9 cellular contexts compared by ENCODE assay signal in genomic region chr3:42192334-42193200, GRCh38.
A peak's percentile ranks its signal among the peaks of the same experiment; 100 is the strongest.
DNase-seq lines count a peak whose midpoint lies in the region; ATAC-seq lines count a peak whose summit lies in the region.
"Had no signal": no experiment of that assay in that cellular context is flagged by ENCODE, and none has a peak within 500 bp of the region (broad histone marks: within the 10 kb centered on the region; RNA-seq: fewer than 3 reads in every experiment).

No MANE protein-coding gene starts in this region.

- no peak overlapping the region for H3K4me3 ChIP-seq in naive thymus-derived CD4-positive, alpha-beta T cell (ENCODE audit: low read length)
- H3K4me3 ChIP-seq: thoracic aorta had no signal

- H3K4me1 Mint-ChIP-seq in naive thymus-derived CD4-positive, alpha-beta T cell = peaks cover 8 to 41% (median 15%) of the 10 kb centered on the region in 7 donors

- DNase-seq in RPMI7951 (ENCODE audit: low read depth) (peak; percentile 57), NCI-H524 treated with DMSO at 0.1 percent for 48 hours (lab: John Stamatoyannopoulos, UW) (no peak), NCI-H2196 (lab: John Stamatoyannopoulos, UW; ENCODE audit: unreplicated experiment) (no peak)
- DNase-seq in naive thymus-derived CD4-positive, alpha-beta T cell = no peak
- no peak for DNase-seq in stimulated activated CD4-positive, alpha-beta T cell treated with anti-CD3 and anti-CD28 coated beads, Interleukin-4, amount 100 ng/mL, for 4 hours

- H3K4me3 Mint-ChIP-seq in naive thymus-derived CD4-positive, alpha-beta T cell = peak overlapping the region in 1 of 10 donors; percentile 31

- peaks cover 5 to 9% of the 10 kb centered on the region in 2 donors for H3K4me1 ChIP-seq in naive thymus-derived CD4-positive, alpha-beta T cell (ENCODE audit: control insufficient read depth in 2 of 2, insufficient read depth in 2 of 2, low read length in 2 of 2)

- H3K27ac ChIP-seq in naive thymus-derived CD4-positive, alpha-beta T cell (ENCODE audit: low read depth, low read length) = no peak overlapping the region
- H3K27ac ChIP-seq: thoracic aorta had no signal

- H3K27me3 Mint-ChIP-seq in naive thymus-derived CD4-positive, alpha-beta T cell = no peaks in the 10 kb centered on the region

- peaks cover 0 to 29% (median 0%) of the 10 kb centered on the region in 3 experiments for H3K36me3 ChIP-seq in naive thymus-derived CD4-positive, alpha-beta T cell (ENCODE audit: control insufficient read depth in 2 of 3, insufficient read depth in 3 of 3, low read length in 3 of 3)

- peak overlapping the region in 4 of 9 donors; percentile 8 to 73 (median 56) for H3K27ac Mint-ChIP-seq in naive thymus-derived CD4-positive, alpha-beta T cell

- no peaks in the 10 kb centered on the region for H3K27me3 ChIP-seq in naive thymus-derived CD4-positive, alpha-beta T cell (ENCODE audit: control insufficient read depth in 2 of 2, insufficient read depth in 2 of 2, low read length in 2 of 2)

- H3K9me3 ChIP-seq in naive thymus-derived CD4-positive, alpha-beta T cell (ENCODE audit: control insufficient read depth in 2 of 3, low read length in 3 of 3) = no peaks in the 10 kb centered on the region
- H3K9me3 ChIP-seq: thoracic aorta had no signal

- H3K36me3 Mint-ChIP-seq in naive thymus-derived CD4-positive, alpha-beta T cell = peaks cover 6 to 66% (median 13%) of the 10 kb centered on the region in 5 donors

- no peaks in the 10 kb centered on the region for H3K9me3 Mint-ChIP-seq in naive thymus-derived CD4-positive, alpha-beta T cell

- ATAC-seq in GM18511 (IDR thresholded peaks at IDR 0.05; ENCODE audit: unreplicated experiment) (peak; percentile 49), HG02642 (IDR thresholded peaks at IDR 0.05; ENCODE audit: poor library complexity, unreplicated experiment) (peak; percentile 56), HG03469 (IDR thresholded peaks at IDR 0.05; ENCODE audit: unreplicated experiment) (no peak)
- ATAC-seq in naive thymus-derived CD4-positive, alpha-beta T cell = peak; percentile 64

- CTCF ChIA-PET in naive thymus-derived CD4-positive, alpha-beta T cell (lab: Charles Lee) = interaction anchor here (0.9 to 2.0 kb wide), 6 partner anchors 22 to 251 kb away, joined by 3 to 8 read pairs (median 5); no protein-coding TSS in a partner anchor

- intact Hi-C loops in naive thymus-derived CD4-positive, alpha-beta T cell (cut with micrococcal nuclease) = no loop called here

- POLR2A ChIA-PET in naive thymus-derived CD4-positive, alpha-beta T cell (lab: Charles Lee) = no interaction called here
